ENCODE assay signal across 1 cellular context in genomic region chr2:181307203-181307991, GRCh38.
TF ChIP-seq lines count a peak whose summit lies in the region.

No MANE protein-coding gene starts in this region.

TF ChIP-seq in IMR-90, 13 proteins besides CTCF, POLR2A, EP300 and RAD21:
- TF ChIP-seq RFX5 (IDR thresholded peaks at IDR 0.05; ENCODE audit: low read depth, low read length) (no peak), USF2 (IDR thresholded peaks at IDR 0.05; ENCODE audit: low read depth, low read length) (no peak), MAFK (IDR thresholded peaks at IDR 0.05; ENCODE audit: low read depth, low read length) (no peak), ELK1 (IDR thresholded peaks at IDR 0.05; ENCODE audit: borderline replicate concordance, low read depth, low read length) (no peak), FOS (IDR thresholded peaks at IDR 0.05; ENCODE audit: low read depth, low read length) (no peak), SMC3 (IDR thresholded peaks at IDR 0.05; ENCODE audit: low read depth, low read length) (no peak), NFE2L2 (IDR thresholded peaks at IDR 0.05; ENCODE audit: low read depth, low read length) (no peak)
